8 cellular contexts compared by ENCODE assay signal in genomic region chr18:7789853-7790552, GRCh38.
DNase-seq lines count a peak whose midpoint lies in the region; ATAC-seq lines count a peak whose summit lies in the region.

No MANE protein-coding gene starts in this region.

- peak; percentile 17 for DNase-seq in GM04504 (ENCODE audit: low read depth)
- DNase-seq in NCI-H2196 (lab: John Stamatoyannopoulos, UW; ENCODE audit: unreplicated experiment) = peak; percentile 67
- peak; percentile 72 for DNase-seq in dermis blood vessel endothelial cell
- DNase-seq in midbrain (lab: John Stamatoyannopoulos, UW) = peak; percentile 19
- no peak for DNase-seq in DMS79 treated with DMSO at 0.1 percent for 48 hours (lab: John Stamatoyannopoulos, UW)
- no peak for DNase-seq in activated T-helper 2 cell treated with anti-CD3 and anti-CD28 coated beads, Interferon-gamma antibody, Interleukin-2, Interleukin-4, amounts not matched to agents 10 μg/mL and 5 μg/mL and 100 μg/mL, durations not matched to agents 14 hours and 24 hours and 36 hours (ENCODE audit: low spot score)

- no peaks in the 10 kb centered on the region for H3K36me3 Mint-ChIP-seq in activated T-helper 2 cell treated with anti-CD3 and anti-CD28 coated beads, Interferon-gamma antibody, Interleukin-2, Interleukin-4, amounts not matched to agents 10 μg/mL and 5 μg/mL and 100 μg/mL, durations not matched to agents 14 hours and 24 hours and 36 hours (ENCODE audit: low read depth)

- H3K27me3 Mint-ChIP-seq in activated T-helper 2 cell treated with anti-CD3 and anti-CD28 coated beads, Interferon-gamma antibody, Interleukin-2, Interleukin-4, amounts not matched to agents 10 μg/mL and 5 μg/mL and 100 μg/mL, durations not matched to agents 14 hours and 24 hours and 36 hours (ENCODE audit: low read depth) = no peaks in the 10 kb centered on the region

- H3K4me3 Mint-ChIP-seq in activated T-helper 2 cell treated with anti-CD3 and anti-CD28 coated beads, Interferon-gamma antibody, Interleukin-2, Interleukin-4, amounts not matched to agents 10 μg/mL and 5 μg/mL and 100 μg/mL, durations not matched to agents 14 hours and 24 hours and 36 hours (ENCODE audit: low read depth) = no peak overlapping the region

- H3K4me1 Mint-ChIP-seq in activated T-helper 2 cell treated with anti-CD3 and anti-CD28 coated beads, Interferon-gamma antibody, Interleukin-2, Interleukin-4, amounts not matched to agents 10 μg/mL and 5 μg/mL and 100 μg/mL, durations not matched to agents 14 hours and 24 hours and 36 hours (ENCODE audit: low read depth) = no peaks in the 10 kb centered on the region

- ATAC-seq in esophagus mucosa = no peak
- ATAC-seq in HG02571 (IDR thresholded peaks at IDR 0.05; ENCODE audit: unreplicated experiment) = no peak

- no peak overlapping the region for H3K27ac Mint-ChIP-seq in activated T-helper 2 cell treated with anti-CD3 and anti-CD28 coated beads, Interferon-gamma antibody, Interleukin-2, Interleukin-4, amounts not matched to agents 10 μg/mL and 5 μg/mL and 100 μg/mL, durations not matched to agents 14 hours and 24 hours and 36 hours

- intact Hi-C loops in activated T-helper 2 cell treated with anti-CD3 and anti-CD28 coated beads, Interferon-gamma antibody, Interleukin-2, Interleukin-4, amounts not matched to agents 10 μg/mL and 5 μg/mL and 100 μg/mL, durations not matched to agents 14 hours and 24 hours and 36 hours (cut with micrococcal nuclease) = no loop called here

- H3K9me3 Mint-ChIP-seq in activated T-helper 2 cell treated with anti-CD3 and anti-CD28 coated beads, Interferon-gamma antibody, Interleukin-2, Interleukin-4, amounts not matched to agents 10 μg/mL and 5 μg/mL and 100 μg/mL, durations not matched to agents 14 hours and 24 hours and 36 hours = no peaks in the 10 kb centered on the region

Comparison
In these comparisons a context has a peak if more than half of its experiments do, and no peak if none do; other contexts are left out.
1. DNase-seq: peak in GM04504 (single experiment), NCI-H2196 (single experiment), dermis blood vessel endothelial cell (single experiment) and midbrain (single experiment); none in DMS79 treated with DMSO at 0.1 percent for 48 hours (single experiment) and activated T-helper 2 cell treated with anti-CD3 and anti-CD28 coated beads, Interferon-gamma antibody, Interleukin-2, Interleukin-4, amounts not matched to agents 10 μg/mL and 5 μg/mL and 100 μg/mL, durations not matched to agents 14 hours and 24 hours and 36 hours (single experiment).